ENCODE assay signal across 8 cellular contexts in genomic region chr17:76383645-76384221, GRCh38. TPM values are rescaled to one million over a fixed set of nuclear protein-coding genes. Genes with fewer than 3 reads are reported as not detected.
DNase-seq lines count a peak whose midpoint lies in the region; ATAC-seq and TF ChIP-seq lines count a peak whose summit lies in the region.

No MANE protein-coding gene starts in this region.

- peak; percentile 41 to 59 for DNase-seq in AML-193 (lab: John Stamatoyannopoulos, UW)
- DNase-seq in activated CD4-positive, alpha-beta memory T cell treated with anti-CD3 and anti-CD28 coated beads for 36 hours, result peak; percentile 67
- peak; percentile 56 for DNase-seq in epidermal melanocyte (ENCODE audit: insufficient read length, low spot score)
- peak; percentile 74 for DNase-seq in myocyte (ENCODE audit: low read depth)
- DNase-seq in thyroid gland, result peak; percentile 40 to 44

- intact Hi-C loops in activated CD4-positive, alpha-beta memory T cell treated with anti-CD3 and anti-CD28 coated beads for 36 hours (cut with micrococcal nuclease), result loop anchor here (1.0 to 10.0 kb wide), 2 partner anchors 29 to 249 kb away; no protein-coding TSS in a partner anchor
- intact Hi-C loops in thyroid gland (cut with DNase I), result no loop called here

- ATAC-seq in GM19035 (IDR thresholded peaks at IDR 0.05; ENCODE audit: unreplicated experiment), result peak; percentile 26
- no peak for ATAC-seq in HG03469 (IDR thresholded peaks at IDR 0.05; ENCODE audit: unreplicated experiment)

- no peaks in the 10 kb centered on the region for H3K9me3 ChIP-seq in KOPT-K1 (ENCODE audit: insufficient read depth, low read length, poor library complexity, severe bottlenecking)
- H3K9me3 ChIP-seq in thyroid gland, result no peaks in the 10 kb centered on the region

- H3K4me3 ChIP-seq in thyroid gland (replicated peaks in 1 of 3), result peak overlapping the region; percentile 31 to 62 (median 50)

- peak overlapping the region; percentile 85 for H3K27ac Mint-ChIP-seq in activated CD4-positive, alpha-beta memory T cell treated with anti-CD3 and anti-CD28 coated beads for 36 hours

- no peak for TF ChIP-seq POLR2A in thyroid gland (IDR thresholded peaks at IDR 0.05)

- H3K4me3 Mint-ChIP-seq in activated CD4-positive, alpha-beta memory T cell treated with anti-CD3 and anti-CD28 coated beads for 36 hours, result peak overlapping the region; percentile 78

- H3K9me3 Mint-ChIP-seq in activated CD4-positive, alpha-beta memory T cell treated with anti-CD3 and anti-CD28 coated beads for 36 hours, result no peaks in the 10 kb centered on the region

- peaks cover 18 to 27% of the 10 kb centered on the region in 2 donors for H3K4me1 ChIP-seq in thyroid gland

- TF ChIP-seq CTCF in thyroid gland (IDR thresholded peaks at IDR 0.05), result peak in 4 of 6 experiments; percentile 3 to 36 (median 28)

- H3K4me1 Mint-ChIP-seq in activated CD4-positive, alpha-beta memory T cell treated with anti-CD3 and anti-CD28 coated beads for 36 hours (ENCODE audit: low read depth), result peaks cover 8% of the 10 kb centered on the region

- CTCF ChIA-PET in activated CD4-positive, alpha-beta memory T cell treated with anti-CD3 and anti-CD28 coated beads for 36 hours (lab: Charles Lee), result interaction anchor here (0.6 to 8.6 kb wide), 15 partner anchors 13 to 1076 kb away, joined by 3 to 109 read pairs (median 10); partner anchors contain the start of genes PRPSAP1 and UBE2O

- no peaks in the 10 kb centered on the region for H3K27me3 ChIP-seq in thyroid gland

- H3K27ac ChIP-seq in KOPT-K1 (ENCODE audit: low read depth, low read length, poor library complexity, severe bottlenecking) (peak overlapping the region; percentile 49), thyroid gland (peak overlapping the region; percentile 33 to 88 (median 66))

- peaks cover 2% of the 10 kb centered on the region; the same call in 1 of the 2 replicates for H3K36me3 ChIP-seq in KOPT-K1 (ENCODE audit: insufficient read depth, low read length)
- no peaks in the 10 kb centered on the region for H3K36me3 ChIP-seq in thyroid gland

- WGBS in thyroid gland, 2 donors, result 2 to 3% methylated on average over 22 to 57 of the region's 58 CpGs

- POLR2A ChIA-PET in activated CD4-positive, alpha-beta memory T cell treated with anti-CD3 and anti-CD28 coated beads for 36 hours (lab: Charles Lee), result interaction anchor here (0.7 to 3.6 kb wide), 4 partner anchors 30 to 405 kb away, joined by 3 to 26 read pairs (median 4); partner anchors contain the start of genes ACOX1 and PRPSAP1

- no peaks in the 10 kb centered on the region for H3K27me3 Mint-ChIP-seq in activated CD4-positive, alpha-beta memory T cell treated with anti-CD3 and anti-CD28 coated beads for 36 hours

- no peaks in the 10 kb centered on the region for H3K36me3 Mint-ChIP-seq in activated CD4-positive, alpha-beta memory T cell treated with anti-CD3 and anti-CD28 coated beads for 36 hours

RNA-seq across cellular contexts. Expression of gene SPHK1, which starts 0.7 kb away (rescaled TPM):
- 10 to 100 TPM in 1 of 2 experiments, 1 to 10 TPM in 1; 9.9 to 11.4 TPM for total RNA-seq in activated CD4-positive, alpha-beta memory T cell treated with anti-CD3 and anti-CD28 coated beads for 36 hours
- total RNA-seq in myocyte (9.0 and 11.1 TPM in 2 replicates), thyroid gland (10 to 100 TPM in 3 of 4 donors, 1 to 10 TPM in 1; 8.5 to 24.5 (median 13.8) TPM)
- 22.2 TPM for polyA plus RNA-seq in myocyte (2012)

RNA-seq across cellular contexts. Expression of gene PRPSAP1, which starts 30.0 kb away (rescaled TPM):
- 10 to 100 TPM; 40.1 to 42.1 TPM for total RNA-seq in activated CD4-positive, alpha-beta memory T cell treated with anti-CD3 and anti-CD28 coated beads for 36 hours
- 37.4 and 58.5 TPM in 2 replicates for total RNA-seq in myocyte
- polyA plus RNA-seq in myocyte (2012), result 52.9 TPM
- total RNA-seq in thyroid gland, result 100 to 1,000 TPM; 133 to 198 (median 167) TPM
